Comparison of ENCODE assay signal across 16 cellular contexts in genomic region chr7:152142976-152143665, GRCh38.
A peak's percentile ranks its signal among the peaks of the same experiment; 100 is the strongest.
DNase-seq lines count a peak whose midpoint lies in the region; ATAC-seq and TF ChIP-seq lines count a peak whose summit lies in the region.
"Had no signal": no experiment of that assay in that cellular context is flagged by ENCODE, and none has a peak within 500 bp of the region (broad histone marks: within the 10 kb centered on the region; RNA-seq: fewer than 3 reads in every experiment).

No MANE protein-coding gene starts in this region.

- H3K27ac Mint-ChIP-seq in CD8-positive, alpha-beta memory T cell: peak overlapping the region; percentile 74 to 92 (median 82)
- H3K27ac Mint-ChIP-seq in activated CD8-positive, alpha-beta T cell treated with anti-CD3 and anti-CD28 coated beads for 36 hours: peak overlapping the region; percentile 79
- peak overlapping the region; percentile 88 to 97 (median 93) for H3K27ac Mint-ChIP-seq in naive thymus-derived CD4-positive, alpha-beta T cell

- H4K20me1 ChIP-seq in BLaER1 treated with 17β-estradiol and CSF1 and Interleukin-3, amounts not matched to agents 10 nM and 100 nM: peaks cover 5 to 49% (median 16%) of the 10 kb centered on the region in 11 experiments; a peak in 14 of 22 replicates

- peak overlapping the region in 7 of 11 experiments; percentile 19 to 45 (median 30); a peak in 6 of 22 replicates for H3K9ac ChIP-seq in BLaER1 treated with 17β-estradiol and CSF1 and Interleukin-3, amounts not matched to agents 10 nM and 100 nM

- no peaks in the 10 kb centered on the region for H3K27me3 Mint-ChIP-seq in CD8-positive, alpha-beta memory T cell
- H3K27me3 Mint-ChIP-seq in activated CD8-positive, alpha-beta T cell treated with anti-CD3 and anti-CD28 coated beads for 36 hours: no peaks in the 10 kb centered on the region
- H3K27me3 Mint-ChIP-seq in naive thymus-derived CD4-positive, alpha-beta T cell: no peaks in the 10 kb centered on the region

- H3K4me3 Mint-ChIP-seq in CD8-positive, alpha-beta memory T cell: peak overlapping the region; percentile 7 to 71 (median 26)
- no peak overlapping the region for H3K4me3 Mint-ChIP-seq in activated CD8-positive, alpha-beta T cell treated with anti-CD3 and anti-CD28 coated beads for 36 hours
- peak overlapping the region; percentile 50 to 90 (median 75) for H3K4me3 Mint-ChIP-seq in naive thymus-derived CD4-positive, alpha-beta T cell

- peak in 1 of 5 donors; percentile 25 for DNase-seq in CD8-positive, alpha-beta memory T cell
- DNase-seq in activated CD8-positive, alpha-beta T cell treated with anti-CD3 and anti-CD28 coated beads for 36 hours: peak; percentile 15
- peak in 6 of 9 donors; percentile 13 to 49 (median 42) for DNase-seq in naive thymus-derived CD4-positive, alpha-beta T cell
- no peak for DNase-seq in central memory CD4-positive, alpha-beta T cell
- DNase-seq in C1 segment of cervical spinal cord (lab: John Stamatoyannopoulos, UW): no peak
- DNase-seq: activated CD8-positive, alpha-beta memory T cell treated with anti-CD3 and anti-CD28 coated beads, Interleukin-2, amount 50 U/mL, for 4 hours; cortex of kidney; DMS79 treated with DMSO at 0.1 percent for 48 hours; Kasumi-1; NCI-H1436; right cardiac atrium; SIG-M5 had no signal

- CTCF ChIA-PET in CD8-positive, alpha-beta memory T cell (lab: Charles Lee): no interaction called here
- CTCF ChIA-PET in activated CD8-positive, alpha-beta T cell treated with anti-CD3 and anti-CD28 coated beads for 36 hours (lab: Charles Lee): interaction anchor here (0.8 to 1.2 kb wide), 3 partner anchors 9 to 617 kb away, joined by 3 read pairs; no protein-coding TSS in a partner anchor
- CTCF ChIA-PET in naive thymus-derived CD4-positive, alpha-beta T cell (lab: Charles Lee): no interaction called here

- H3K36me3 ChIP-seq in BLaER1 treated with 17β-estradiol and CSF1 and Interleukin-3, amounts not matched to agents 10 nM and 100 nM: peaks cover 96 to 100% (median 98%) of the 10 kb centered on the region in 11 experiments
- H3K36me3 ChIP-seq in CD8-positive, alpha-beta memory T cell (ENCODE audit: insufficient read depth, low read length): peaks cover 24% of the 10 kb centered on the region
- H3K36me3 ChIP-seq in naive thymus-derived CD4-positive, alpha-beta T cell (ENCODE audit: control insufficient read depth in 2 of 3, insufficient read depth in 3 of 3, low read length in 3 of 3): peaks cover 6 to 35% (median 8%) of the 10 kb centered on the region in 3 experiments

- H3K4me3 ChIP-seq in BLaER1 treated with 17β-estradiol and CSF1 and Interleukin-3, amounts not matched to agents 10 nM and 100 nM: no peak overlapping the region
- H3K4me3 ChIP-seq in CD8-positive, alpha-beta memory T cell (ENCODE audit: low read length): no peak overlapping the region
- no peak overlapping the region for H3K4me3 ChIP-seq in naive thymus-derived CD4-positive, alpha-beta T cell (ENCODE audit: low read length)
- H3K4me3 ChIP-seq: lung had no signal

- H3K4me1 Mint-ChIP-seq in CD8-positive, alpha-beta memory T cell: peaks cover 42 to 49% (median 43%) of the 10 kb centered on the region in 3 donors
- peaks cover 39% of the 10 kb centered on the region for H3K4me1 Mint-ChIP-seq in activated CD8-positive, alpha-beta T cell treated with anti-CD3 and anti-CD28 coated beads for 36 hours (ENCODE audit: low read depth)
- peaks cover 36 to 60% (median 57%) of the 10 kb centered on the region in 7 donors for H3K4me1 Mint-ChIP-seq in naive thymus-derived CD4-positive, alpha-beta T cell

- TF ChIP-seq CTCF in activated CD8-positive, alpha-beta T cell treated with anti-CD3 and anti-CD28 coated beads for 36 hours (IDR thresholded peaks at IDR 0.05): no peak

- no peaks in the 10 kb centered on the region for H3K9me3 ChIP-seq in BLaER1 treated with 17β-estradiol and CSF1 and Interleukin-3, amounts not matched to agents 10 nM and 100 nM (replicated peaks in 1 of 11)
- no peaks in the 10 kb centered on the region for H3K9me3 ChIP-seq in CD8-positive, alpha-beta memory T cell (ENCODE audit: low read length)
- no peaks in the 10 kb centered on the region for H3K9me3 ChIP-seq in naive thymus-derived CD4-positive, alpha-beta T cell (ENCODE audit: control insufficient read depth in 2 of 3, low read length in 3 of 3)
- H3K9me3 ChIP-seq: neutrophil had no signal

- peak overlapping the region in 7 of 11 experiments; percentile 39 to 55 (median 49); a peak in 14 of 22 replicates for H3K4me2 ChIP-seq in BLaER1 treated with 17β-estradiol and CSF1 and Interleukin-3, amounts not matched to agents 10 nM and 100 nM

- peak overlapping the region in 3 of 11 experiments; percentile 5 to 45 (median 5); a peak in 2 of 22 replicates for H3K27ac ChIP-seq in BLaER1 treated with 17β-estradiol and CSF1 and Interleukin-3, amounts not matched to agents 10 nM and 100 nM
- no peak overlapping the region for H3K27ac ChIP-seq in CD8-positive, alpha-beta memory T cell (ENCODE audit: low read depth, low read length)
- peak overlapping the region; percentile 69 for H3K27ac ChIP-seq in naive thymus-derived CD4-positive, alpha-beta T cell (ENCODE audit: low read depth, low read length)
- H3K27ac ChIP-seq: neutrophil had no signal

- peaks cover 0 to 18% (median 15%) of the 10 kb centered on the region in 10 experiments; a peak in 14 of 20 replicates for H3K4me1 ChIP-seq in BLaER1 treated with 17β-estradiol and CSF1 and Interleukin-3, amounts not matched to agents 10 nM and 100 nM
- H3K4me1 ChIP-seq in CD8-positive, alpha-beta memory T cell (ENCODE audit: insufficient read depth, low read length): peaks cover 42% of the 10 kb centered on the region
- peaks cover 25 to 43% of the 10 kb centered on the region in 2 donors for H3K4me1 ChIP-seq in naive thymus-derived CD4-positive, alpha-beta T cell (ENCODE audit: control insufficient read depth in 2 of 2, insufficient read depth in 2 of 2, low read length in 2 of 2)

- no peaks in the 10 kb centered on the region for H3K27me3 ChIP-seq in BLaER1 treated with 17β-estradiol and CSF1 and Interleukin-3, amounts not matched to agents 10 nM and 100 nM
- H3K27me3 ChIP-seq in CD8-positive, alpha-beta memory T cell (ENCODE audit: insufficient read depth, low read length, poor library complexity, severe bottlenecking): no peaks in the 10 kb centered on the region
- no peaks in the 10 kb centered on the region for H3K27me3 ChIP-seq in naive thymus-derived CD4-positive, alpha-beta T cell (ENCODE audit: control insufficient read depth in 2 of 2, insufficient read depth in 2 of 2, low read length in 2 of 2)
- H3K27me3 ChIP-seq: neutrophil had no signal

- intact Hi-C loops in activated CD8-positive, alpha-beta T cell treated with anti-CD3 and anti-CD28 coated beads for 36 hours (cut with micrococcal nuclease): no loop called here
- intact Hi-C loops in naive thymus-derived CD4-positive, alpha-beta T cell (cut with micrococcal nuclease): loop anchor here (2.0 to 10.0 kb wide), 6 partner anchors 206 to 682 kb away; partner anchors contain the start of gene PRKAG2 (in 1 of the 2)

- POLR2A ChIA-PET in CD8-positive, alpha-beta memory T cell (lab: Charles Lee): no interaction called here
- POLR2A ChIA-PET in activated CD8-positive, alpha-beta T cell treated with anti-CD3 and anti-CD28 coated beads for 36 hours (lab: Charles Lee): interaction anchor here (0.7 to 0.9 kb wide), 2 partner anchors 140 to 352 kb away, joined by 3 read pairs; no protein-coding TSS in a partner anchor
- POLR2A ChIA-PET in naive thymus-derived CD4-positive, alpha-beta T cell (lab: Charles Lee): interaction anchor here (1.5 kb wide), 1 partner anchor 10 kb away, joined by 5 read pairs; no protein-coding TSS in a partner anchor

- no peak for ATAC-seq in activated CD8-positive, alpha-beta T cell treated with anti-CD3 and anti-CD28 coated beads for 36 hours
- peak; percentile 18 for ATAC-seq in naive thymus-derived CD4-positive, alpha-beta T cell
- no peak for ATAC-seq in GM18870 (IDR thresholded peaks at IDR 0.05; ENCODE audit: unreplicated experiment)
- ATAC-seq: right cardiac atrium had no signal

- peaks cover 3 to 78% (median 28%) of the 10 kb centered on the region in 3 donors for H3K36me3 Mint-ChIP-seq in CD8-positive, alpha-beta memory T cell
- H3K36me3 Mint-ChIP-seq in activated CD8-positive, alpha-beta T cell treated with anti-CD3 and anti-CD28 coated beads for 36 hours (ENCODE audit: low read depth): peaks cover 47% of the 10 kb centered on the region
- peaks cover 10 to 35% (median 19%) of the 10 kb centered on the region in 5 donors for H3K36me3 Mint-ChIP-seq in naive thymus-derived CD4-positive, alpha-beta T cell

- no peaks in the 10 kb centered on the region for H3K9me3 Mint-ChIP-seq in CD8-positive, alpha-beta memory T cell
- H3K9me3 Mint-ChIP-seq in activated CD8-positive, alpha-beta T cell treated with anti-CD3 and anti-CD28 coated beads for 36 hours: no peaks in the 10 kb centered on the region
- no peaks in the 10 kb centered on the region for H3K9me3 Mint-ChIP-seq in naive thymus-derived CD4-positive, alpha-beta T cell

Comparison
In these comparisons a context has a peak if more than half of its experiments do, and no peak if none do; other contexts are left out.
1. DNase-seq: peak in activated CD8-positive, alpha-beta T cell treated with anti-CD3 and anti-CD28 coated beads for 36 hours (single experiment) and naive thymus-derived CD4-positive, alpha-beta T cell (6 of 9); none in central memory CD4-positive, alpha-beta T cell (single experiment) and C1 segment of cervical spinal cord (0 of 14).
2. Peak in every context shown above with its lines, with median percentiles within 50 percentile points of each other: H3K27ac Mint-ChIP-seq.